In genomic region chr1:154182342-154183044, GRCh38 we compare ENCODE assay signal across 1 cellular context.
TF ChIP-seq lines count a peak whose summit lies in the region.

No MANE protein-coding gene starts in this region.

TF ChIP-seq in HepG2, 621 proteins besides CTCF, POLR2A, EP300 and RAD21 (continued from another document and continues in another):
- no peak for TF ChIP-seq USF2 (IDR thresholded peaks at IDR 0.05; ENCODE audit: low read depth, low read length)
- TF ChIP-seq USF2 (CRISPR knock-in tag; IDR thresholded peaks at IDR 0.05; ENCODE audit: borderline replicate concordance), result no peak
- no peak for TF ChIP-seq ZNF704 (CRISPR knock-in tag; IDR thresholded peaks at IDR 0.05; ENCODE audit: borderline replicate concordance)
- TF ChIP-seq ZNF350 (CRISPR knock-in tag; IDR thresholded peaks at IDR 0.05; ENCODE audit: borderline replicate concordance, low read depth), result peak; percentile 82
- peak; percentile 72 for TF ChIP-seq AGO2 (optimal IDR thresholded peaks at IDR 0.05; ENCODE audit: low read depth, low read length)
- TF ChIP-seq ZNF33B (CRISPR knock-in tag; IDR thresholded peaks at IDR 0.05), result no peak
- TF ChIP-seq ZNF124 (CRISPR knock-in tag; IDR thresholded peaks at IDR 0.05), result no peak
- peak; percentile 74; the same call in 1 of the 2 replicates for TF ChIP-seq IRX3 (CRISPR knock-in tag; IDR thresholded peaks at IDR 0.05; ENCODE audit: borderline replicate concordance, low read depth)
- no peak for TF ChIP-seq ZNF20 (CRISPR knock-in tag; IDR thresholded peaks at IDR 0.05)
- no peak for TF ChIP-seq ZFP90 (CRISPR knock-in tag; IDR thresholded peaks at IDR 0.05; ENCODE audit: borderline replicate concordance)
- TF ChIP-seq TFDP1 (CRISPR knock-in tag; IDR thresholded peaks at IDR 0.05; ENCODE audit: borderline replicate concordance), result peak; percentile 51; the same call in 1 of the 2 replicates
- no peak; the same call in 1 of the 2 replicates for TF ChIP-seq SNAPC4 (CRISPR knock-in tag; IDR thresholded peaks at IDR 0.05)
- TF ChIP-seq PITX1 (CRISPR knock-in tag; IDR thresholded peaks at IDR 0.05), result no peak
- TF ChIP-seq KIAA2018 (CRISPR knock-in tag; IDR thresholded peaks at IDR 0.05; ENCODE audit: borderline replicate concordance), result no peak
- TF ChIP-seq ZSCAN25 (CRISPR knock-in tag; IDR thresholded peaks at IDR 0.05), result no peak
- no peak for TF ChIP-seq HMGA1 (CRISPR knock-in tag; conservative IDR thresholded peaks at IDR 0.05)
- TF ChIP-seq HMGXB4 (CRISPR knock-in tag; IDR thresholded peaks at IDR 0.05; ENCODE audit: borderline replicate concordance in 1 of 2, low read depth in 1 of 2), result peak in 1 of 2 experiments; percentile 8; a peak in 2 of 4 replicates
- TF ChIP-seq FOXO4 (CRISPR knock-in tag; conservative IDR thresholded peaks at IDR 0.05), result 0 out of 2 replicates have a peak, but pooled peaks have one; percentile 8
- TF ChIP-seq SNAPC5 (CRISPR knock-in tag; IDR thresholded peaks at IDR 0.05; ENCODE audit: borderline replicate concordance), result no peak
- peak; percentile 10; the same call in 1 of the 2 replicates for TF ChIP-seq ZBTB20 (CRISPR knock-in tag; IDR thresholded peaks at IDR 0.05; ENCODE audit: borderline replicate concordance, low read depth)
